31 cellular contexts compared by ENCODE assay signal in genomic region chr2:46902465-46902864, GRCh38.
"Had no signal": no experiment of that assay in that cellular context is flagged by ENCODE, and none has a peak within 500 bp of the region (broad histone marks: within the 10 kb centered on the region; RNA-seq: fewer than 3 reads in every experiment).

No MANE protein-coding gene starts in this region.

- H3K4me3 ChIP-seq: adrenal gland, ascending aorta, breast epithelium, dorsolateral prefrontal cortex, esophagus squamous epithelium, gastrocnemius medialis, left ventricle myocardium inferior, ovary, psoas muscle, right atrium auricular region, skin epidermis, uterus had no signal

- H3K4me1 ChIP-seq: ascending aorta, breast epithelium, esophagus squamous epithelium, gastrocnemius medialis, left ventricle myocardium inferior, psoas muscle, right atrium auricular region, uterus had no signal

- DNase-seq: activated CD4-positive, alpha-beta T cell treated with anti-CD3 and anti-CD28 coated beads for 1 hour; activated CD8-positive, alpha-beta memory T cell treated with anti-CD3 and anti-CD28 coated beads for 24 hours; activated CD8-positive, alpha-beta memory T cell treated with anti-CD3 and anti-CD28 coated beads, Interleukin-2, amount 50 U/mL, for 4 hours; activated naive CD4-positive, alpha-beta T cell; activated T-cell treated with anti-CD3 and anti-CD28 coated beads, Interleukin-2, amount 50 U/mL, for 24 hours; adrenal gland; dorsolateral prefrontal cortex; effector memory CD8-positive, alpha-beta T cell; esophagus squamous epithelium; gastrocnemius medialis; hippocampal formation; left ventricle myocardium inferior; midbrain; ovary; psoas muscle; stimulated activated CD4-positive, alpha-beta T cell treated with anti-CD3 and anti-CD28 coated beads, Interleukin-2, amount 100 ng/mL, for 24 hours; trophoblast cell; uterus; WERI-Rb-1 had no signal

- H3K4me1 Mint-ChIP-seq: central memory CD8-positive, alpha-beta T cell; nephron; stimulated activated effector memory CD8-positive, alpha-beta T cell treated with anti-CD3 and anti-CD28 coated beads, Interleukin-12 subunit alpha, Interleukin-12 subunit beta, amount 100 ng/mL, for 72 hours had no signal

- H3K27ac Mint-ChIP-seq: activated naive CD8-positive, alpha-beta T cell; activated T-cell treated with anti-CD3 and anti-CD28 coated beads, Interleukin-2, amount 50 U/mL, for 24 hours; activated T-helper 2 cell treated with anti-CD3 and anti-CD28 coated beads, Interferon-gamma antibody, Interleukin-2, Interleukin-4, amounts not matched to agents 10 μg/mL and 5 μg/mL and 100 μg/mL, durations not matched to agents 14 hours and 24 hours and 36 hours; nephron; stimulated activated effector memory CD8-positive, alpha-beta T cell treated with anti-CD3 and anti-CD28 coated beads, Interleukin-12 subunit alpha, Interleukin-12 subunit beta, amount 100 ng/mL, for 72 hours had no signal

- FAIRE-seq: colon, TTC549 had no signal

- H3K27me3 Mint-ChIP-seq: activated naive CD8-positive, alpha-beta T cell; activated T-cell treated with anti-CD3 and anti-CD28 coated beads, Interleukin-2, amount 50 U/mL, for 24 hours; central memory CD8-positive, alpha-beta T cell; effector memory CD8-positive, alpha-beta T cell had no signal

- ATAC-seq: effector memory CD8-positive, alpha-beta T cell; gastrocnemius medialis; psoas muscle; stimulated activated effector memory CD8-positive, alpha-beta T cell treated with anti-CD3 and anti-CD28 coated beads, Interleukin-12 subunit alpha, Interleukin-12 subunit beta, amount 100 ng/mL, for 72 hours had no signal

- H3K9me3 Mint-ChIP-seq: activated T-cell treated with anti-CD3 and anti-CD28 coated beads, Interleukin-2, amount 50 U/mL, for 24 hours; activated T-helper 2 cell treated with anti-CD3 and anti-CD28 coated beads, Interferon-gamma antibody, Interleukin-2, Interleukin-4, amounts not matched to agents 10 μg/mL and 5 μg/mL and 100 μg/mL, durations not matched to agents 14 hours and 24 hours and 36 hours; central memory CD8-positive, alpha-beta T cell; effector memory CD8-positive, alpha-beta T cell; nephron; stimulated activated effector memory CD8-positive, alpha-beta T cell treated with anti-CD3 and anti-CD28 coated beads, Interleukin-12 subunit alpha, Interleukin-12 subunit beta, amount 100 ng/mL, for 72 hours had no signal

- H3K36me3 ChIP-seq: breast epithelium, ovary, uterus had no signal

- H3K27ac ChIP-seq: adrenal gland, ascending aorta, breast epithelium, dorsolateral prefrontal cortex, esophagus squamous epithelium, gastrocnemius medialis, left ventricle myocardium inferior, ovary, psoas muscle, right atrium auricular region, skin epidermis, uterus, WERI-Rb-1 had no signal

- H3K9me3 ChIP-seq: adrenal gland, ascending aorta, breast epithelium, esophagus squamous epithelium, gastrocnemius medialis, left ventricle myocardium inferior, neutrophil, ovary, psoas muscle, right atrium auricular region, uterus had no signal

- H3K27me3 ChIP-seq: adrenal gland, ascending aorta, breast epithelium, dorsolateral prefrontal cortex, esophagus squamous epithelium, gastrocnemius medialis, neutrophil, ovary, right atrium auricular region, uterus had no signal

- H3K4me3 Mint-ChIP-seq: activated naive CD8-positive, alpha-beta T cell; activated T-cell treated with anti-CD3 and anti-CD28 coated beads, Interleukin-2, amount 50 U/mL, for 24 hours; central memory CD8-positive, alpha-beta T cell; effector memory CD8-positive, alpha-beta T cell; nephron; stimulated activated effector memory CD8-positive, alpha-beta T cell treated with anti-CD3 and anti-CD28 coated beads, Interleukin-12 subunit alpha, Interleukin-12 subunit beta, amount 100 ng/mL, for 72 hours had no signal
